ENCODE assay signal across 9 cellular contexts in genomic region chr6:26223213-26223612, GRCh38.
A peak's percentile ranks its signal among the peaks of the same experiment; 100 is the strongest.
DNase-seq lines count a peak whose midpoint lies in the region; ATAC-seq and TF ChIP-seq lines count a peak whose summit lies in the region.
"Had no signal": no experiment of that assay in that cellular context is flagged by ENCODE, and none has a peak within 500 bp of the region (broad histone marks: within the 10 kb centered on the region; RNA-seq: fewer than 3 reads in every experiment).

No MANE protein-coding gene starts in this region.

- TF ChIP-seq RAD21 in HCT116 (IDR thresholded peaks at IDR 0.05; ENCODE audit: low read depth): no peak

- peak in 1 of 5 donors; percentile 28 for DNase-seq in CD8-positive, alpha-beta memory T cell
- DNase-seq in HCT116 (ENCODE audit: low read depth, low spot score): no peak
- peak; percentile 33 for DNase-seq in SW480 (ENCODE audit: low spot score)
- DNase-seq in upper lobe of right lung: no peak
- DNase-seq in epidermal melanocyte (ENCODE audit: insufficient read length, low spot score): no peak
- no peak for DNase-seq in NOMO-1 treated with dmso at 0.1 percent for 144 hours (lab: John Stamatoyannopoulos, UW; ENCODE audit: unreplicated experiment)
- no peak for DNase-seq in SIG-M5 treated with dmso at 0.1 percent for 504 hours (lab: John Stamatoyannopoulos, UW; ENCODE audit: unreplicated experiment)

- intact Hi-C loops in HCT116 (cut with micrococcal nuclease): no loop called here
- intact Hi-C loops in upper lobe of right lung (cut with DNase I): no loop called here

- H3K27ac ChIP-seq in CD8-positive, alpha-beta memory T cell (ENCODE audit: low read depth, low read length): peak overlapping the region; percentile 72
- H3K27ac ChIP-seq in HCT116 (ENCODE audit: low read depth, low read length) (peak overlapping the region; percentile 90), iPS-20b (ENCODE audit: low read length) (peak overlapping the region; percentile 98), upper lobe of right lung (peak overlapping the region; percentile 84)

- peaks cover 7% of the 10 kb centered on the region for H3K9me3 ChIP-seq in CD8-positive, alpha-beta memory T cell (ENCODE audit: low read length)
- H3K9me3 ChIP-seq in HCT116 (ENCODE audit: control insufficient read depth in 1 of 2, insufficient read depth in 1 of 2, low read depth in 1 of 2, low read length in 2 of 2) (no peaks in the 10 kb centered on the region), iPS-20b (ENCODE audit: insufficient read depth, low read depth, low read length) (no peaks in the 10 kb centered on the region), upper lobe of right lung (no peaks in the 10 kb centered on the region)

- no peak overlapping the region for H3K4me3 Mint-ChIP-seq in CD8-positive, alpha-beta memory T cell

- H3K27me3 ChIP-seq in CD8-positive, alpha-beta memory T cell (ENCODE audit: insufficient read depth, low read length, poor library complexity, severe bottlenecking): no peaks in the 10 kb centered on the region
- H3K27me3 ChIP-seq in HCT116 (ENCODE audit: insufficient read depth, low read length): no peaks in the 10 kb centered on the region
- H3K27me3 ChIP-seq in iPS-20b (ENCODE audit: insufficient read depth, low read length): no peaks in the 10 kb centered on the region
- peaks cover 75% of the 10 kb centered on the region for H3K27me3 ChIP-seq in upper lobe of right lung

- peaks cover 0 to 2% (median 0%) of the 10 kb centered on the region in 3 donors for H3K36me3 Mint-ChIP-seq in CD8-positive, alpha-beta memory T cell

- peak overlapping the region; percentile 87 for H2AFZ ChIP-seq in HCT116 (ENCODE audit: low read depth, low read length, poor library complexity, severe bottlenecking)

- no peaks in the 10 kb centered on the region for H3K79me2 ChIP-seq in HCT116 (ENCODE audit: insufficient read depth, low read length)

- H3K4me1 ChIP-seq in CD8-positive, alpha-beta memory T cell (ENCODE audit: insufficient read depth, low read length): peaks cover 17% of the 10 kb centered on the region
- H3K4me1 ChIP-seq in HCT116 (ENCODE audit: control insufficient read depth in 1 of 2, insufficient read depth in 2 of 2, low read length in 2 of 2) (peaks cover 11 to 29% of the 10 kb centered on the region in 2 experiments; a peak in 3 of 4 replicates), iPS-20b (ENCODE audit: insufficient read depth, low read length) (peaks cover 18% of the 10 kb centered on the region; the same call in 1 of the 2 replicates), upper lobe of right lung (no peaks in the 10 kb centered on the region)

- TF ChIP-seq CTCF in HCT116 (IDR thresholded peaks at IDR 0.05 in 2 of 3, conservative IDR thresholded peaks at IDR 0.05 in 1 of 3; ENCODE audit: borderline replicate concordance in 1 of 3, insufficient read depth in 1 of 3, low read depth in 2 of 3, low read length in 2 of 3) (no peak), upper lobe of right lung (IDR thresholded peaks at IDR 0.05) (no peak)

- H4K20me1 ChIP-seq in HCT116 (ENCODE audit: insufficient read depth): no peaks in the 10 kb centered on the region

- no peaks in the 10 kb centered on the region for H3K36me3 ChIP-seq in CD8-positive, alpha-beta memory T cell (ENCODE audit: insufficient read depth, low read length)
- H3K36me3 ChIP-seq in HCT116 (ENCODE audit: control insufficient read depth in 1 of 2, insufficient read depth in 2 of 2, low read length in 2 of 2) (peaks cover 3 to 9% of the 10 kb centered on the region in 2 experiments; a peak in 2 of 4 replicates), iPS-20b (ENCODE audit: insufficient read depth, low read depth, low read length) (no peaks in the 10 kb centered on the region), upper lobe of right lung (no peaks in the 10 kb centered on the region)

- peak overlapping the region; percentile 78 for H3K4me2 ChIP-seq in HCT116 (ENCODE audit: low read length)

- H3K9me3 Mint-ChIP-seq in CD8-positive, alpha-beta memory T cell: no peaks in the 10 kb centered on the region

- peaks cover 3 to 7% (median 7%) of the 10 kb centered on the region in 3 donors for H3K4me1 Mint-ChIP-seq in CD8-positive, alpha-beta memory T cell

- H3K9ac ChIP-seq in HCT116 (ENCODE audit: low read length): peak overlapping the region; percentile 73
- H3K9ac ChIP-seq in iPS-20b (ENCODE audit: low read depth, low read length): peak overlapping the region; percentile 97

- H3K9me2 ChIP-seq in HCT116 (ENCODE audit: insufficient read depth): no peaks in the 10 kb centered on the region

- POLR2A ChIA-PET in CD8-positive, alpha-beta memory T cell (lab: Charles Lee): interaction anchor here (0.7 to 6.0 kb wide), 21 partner anchors 7 to 1670 kb away, joined by 3 to 100 read pairs (median 7); a partner anchor contains a TSS
- POLR2A ChIA-PET in HCT116 (lab: Charles Lee): interaction anchor here (0.7 to 3.7 kb wide), 8 partner anchors 25 to 1639 kb away, joined by 3 to 25 read pairs (median 3); a partner anchor contains a TSS

- TF ChIP-seq POLR2A in HCT116 (IDR thresholded peaks at IDR 0.05; ENCODE audit: borderline replicate concordance, extremely low read depth, insufficient read depth, insufficient read length): no peak

- no TSS peak for BruUV-seq in HCT116 (replicated peaks; lab: Mats Ljungman, UMichigan)

- ATAC-seq in HCT116: peak; percentile 35; the same call in 1 of the 2 replicates
- ATAC-seq in upper lobe of right lung: no peak
- ATAC-seq: K562 had no signal

- peak overlapping the region; percentile 87 for H3K4me3 ChIP-seq in CD8-positive, alpha-beta memory T cell (ENCODE audit: low read length)
- H3K4me3 ChIP-seq in HCT116 (replicated peaks in 1 of 2; ENCODE audit: low read depth in 1 of 2, low read length in 2 of 2) (peak overlapping the region; percentile 59 to 71), iPS-20b (ENCODE audit: low read length) (peak overlapping the region; percentile 83), upper lobe of right lung (peak overlapping the region; percentile 47)
- H3K4me3 ChIP-seq: K562 had no signal

- RAD21 ChIA-PET in HCT116 (lab: Charles Lee; ENCODE audit: low non-redundant PET in 1 of 2, low total read pairs in 2 of 2, uncharacterized antibody in 2 of 2, unreplicated experiment in 2 of 2): no interaction called here

- no peak overlapping the region for H3K27ac Mint-ChIP-seq in CD8-positive, alpha-beta memory T cell

- CTCF ChIA-PET in CD8-positive, alpha-beta memory T cell (lab: Charles Lee): interaction anchor here (0.8 to 6.4 kb wide), 6 partner anchors 19 to 65 kb away, joined by 3 to 32 read pairs (median 4); a partner anchor contains a TSS
- CTCF ChIA-PET in HCT116 (lab: Charles Lee): interaction anchor here (0.7 to 1.0 kb wide), 3 partner anchors 35 to 904 kb away, joined by 3 read pairs; no protein-coding TSS in a partner anchor

- H3K27me3 Mint-ChIP-seq in CD8-positive, alpha-beta memory T cell: no peaks in the 10 kb centered on the region

TF ChIP-seq in HCT116, 20 proteins besides CTCF, POLR2A, EP300 and RAD21:
- TF ChIP-seq TCF7L2 (IDR thresholded peaks at IDR 0.05; ENCODE audit: borderline replicate concordance, extremely low read depth, insufficient read depth, insufficient read length) (no peak), CEBPB (IDR thresholded peaks at IDR 0.05; ENCODE audit: low read depth) (no peak), EZH2phosphoT487 (IDR thresholded peaks at IDR 0.05; ENCODE audit: borderline replicate concordance) (no peak), EGR1 (IDR thresholded peaks at IDR 0.05; ENCODE audit: low read depth) (no peak), ZFX (IDR thresholded peaks at IDR 0.05) (no peak), ZNF274 (IDR thresholded peaks at IDR 0.05; ENCODE audit: low read depth, low read length) (no peak), FOSL1 (IDR thresholded peaks at IDR 0.05; ENCODE audit: low read depth) (no peak)
TF ChIP-seq in HCT116: peak in this region for 0.
